In the genomic region with DNA sequence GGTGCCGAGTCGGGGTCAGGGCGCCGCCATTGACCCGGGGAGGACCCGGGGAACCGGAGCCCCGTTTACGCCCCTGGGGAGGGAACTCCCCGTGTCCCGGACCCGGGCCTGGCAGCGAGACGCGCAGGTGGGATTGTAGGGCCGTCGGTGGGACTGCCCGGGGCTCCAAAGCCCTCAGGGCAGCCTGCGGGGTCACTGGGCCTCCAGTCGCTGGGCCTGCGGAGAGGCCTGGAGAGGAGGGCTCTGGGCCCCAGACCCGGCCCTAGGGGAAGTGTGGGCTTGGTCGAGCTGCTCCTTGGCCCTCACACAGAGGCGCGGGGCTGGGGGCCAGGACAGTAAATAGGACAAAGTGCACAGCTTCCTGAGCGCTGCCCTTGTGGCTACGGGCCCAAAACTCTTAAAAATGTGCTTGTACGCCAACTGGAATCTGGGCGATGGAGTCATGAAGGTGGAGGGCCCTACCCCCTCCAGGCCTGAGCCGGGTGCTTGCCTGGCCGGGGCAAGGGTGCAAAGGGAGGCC, we compare ENCODE assay signal across 9 cellular contexts. TPM values are rescaled to one million over a fixed set of nuclear protein-coding genes. Genes with fewer than 3 reads are reported as not detected.
DNase-seq lines count a peak whose midpoint lies in the region; ATAC-seq, FAIRE-seq and TF ChIP-seq lines count a peak whose summit lies in the region.
"Had no signal": no experiment of that assay in that cellular context is flagged by ENCODE, and none has a peak within 500 bp of the region (broad histone marks: within the 10 kb centered on the region; RNA-seq: fewer than 3 reads in every experiment).

No MANE protein-coding gene starts in this region.

- H3K27me3 ChIP-seq in bronchial epithelial cell (ENCODE audit: control insufficient read depth, insufficient read depth, low read length) (no peaks in the 10 kb centered on the region), lung (ENCODE audit: control insufficient read depth, insufficient read depth) (no peaks in the 10 kb centered on the region), vagina (no peaks in the 10 kb centered on the region)

- H3K27ac ChIP-seq in lung (ENCODE audit: low read depth in 1 of 2, low read length in 1 of 2) (peak overlapping the region; percentile 94 to 97), vagina (peak overlapping the region; percentile 53)

- no peak for TF ChIP-seq CTCF in bronchial epithelial cell (IDR thresholded peaks at IDR 0.05; ENCODE audit: insufficient read depth, low read length, severe bottlenecking)
- TF ChIP-seq CTCF in lung (IDR thresholded peaks at IDR 0.05; ENCODE audit: control extremely low read depth, extremely low read depth) = no peak
- no peak for TF ChIP-seq CTCF in vagina (IDR thresholded peaks at IDR 0.05)

- no peak for FAIRE-seq in bronchial epithelial cell (lab: Jason Lieb, UNC)

- TF ChIP-seq POLR2A in vagina (IDR thresholded peaks at IDR 0.05) = no peak

- H3K27me3 Mint-ChIP-seq in activated naive CD8-positive, alpha-beta T cell = peaks cover 4% of the 10 kb centered on the region
- H3K27me3 Mint-ChIP-seq in activated naive CD8-positive, alpha-beta T cell treated with anti-CD3 and anti-CD28 coated beads for 36 hours = peaks cover 30% of the 10 kb centered on the region

- peaks cover 10% of the 10 kb centered on the region for H3K4me1 Mint-ChIP-seq in activated naive CD8-positive, alpha-beta T cell (ENCODE audit: low read depth)
- H3K4me1 Mint-ChIP-seq in activated naive CD8-positive, alpha-beta T cell treated with anti-CD3 and anti-CD28 coated beads for 36 hours = peaks cover 8% of the 10 kb centered on the region

- H3K4me1 ChIP-seq in lung (ENCODE audit: control insufficient read depth in 2 of 2, insufficient read depth in 2 of 2, low read length in 2 of 2) = peaks cover 6 to 13% of the 10 kb centered on the region in 2 donors
- peaks cover 19% of the 10 kb centered on the region for H3K4me1 ChIP-seq in vagina

- H3K36me3 ChIP-seq in bronchial epithelial cell (ENCODE audit: control insufficient read depth, insufficient read depth, low read length) (no peaks in the 10 kb centered on the region), lung (ENCODE audit: control insufficient read depth in 2 of 2, insufficient read depth in 2 of 2, low read length in 2 of 2) (peaks cover 0 to 4% of the 10 kb centered on the region in 2 donors), vagina (no peaks in the 10 kb centered on the region)

- H3K36me3 Mint-ChIP-seq in activated naive CD8-positive, alpha-beta T cell = no peaks in the 10 kb centered on the region
- H3K36me3 Mint-ChIP-seq in activated naive CD8-positive, alpha-beta T cell treated with anti-CD3 and anti-CD28 coated beads for 36 hours = peaks cover 1% of the 10 kb centered on the region

- no peak overlapping the region for H3K27ac Mint-ChIP-seq in activated naive CD8-positive, alpha-beta T cell
- H3K27ac Mint-ChIP-seq in activated naive CD8-positive, alpha-beta T cell treated with anti-CD3 and anti-CD28 coated beads for 36 hours = no peak overlapping the region

- ATAC-seq in lung (ENCODE audit: insufficient read depth, low FRiP score) = peak; percentile 29

- WGBS in lung, 2 donors = 24 to 29% methylated on average over 30 to 31 of the region's 31 CpGs

- no peaks in the 10 kb centered on the region for H3K9me3 Mint-ChIP-seq in activated naive CD8-positive, alpha-beta T cell (ENCODE audit: low read depth)
- H3K9me3 Mint-ChIP-seq in activated naive CD8-positive, alpha-beta T cell treated with anti-CD3 and anti-CD28 coated beads for 36 hours = peaks cover 6% of the 10 kb centered on the region

- H3K9me3 ChIP-seq in lung (ENCODE audit: control insufficient read depth in 2 of 2, insufficient read depth in 1 of 2, low read length in 1 of 2) (peaks cover 0 to 2% of the 10 kb centered on the region in 2 donors), vagina (no peaks in the 10 kb centered on the region)

- intact Hi-C loops in vagina (cut with DNase I) = loop anchor here (5.0 kb wide), 1 partner anchor 131 kb away; the partner anchor contains the start of gene USP6NL

- peak overlapping the region; percentile 62 for H3K4me3 ChIP-seq in bronchial epithelial cell (ENCODE audit: low read depth, low read length)
- peak overlapping the region; percentile 72 for H3K4me3 ChIP-seq in lung
- peak overlapping the region; percentile 53 to 77 for H3K4me3 ChIP-seq in vagina

- no peak for DNase-seq in activated naive CD8-positive, alpha-beta T cell treated with anti-CD3 and anti-CD28 coated beads for 36 hours
- DNase-seq in bronchial epithelial cell (ENCODE audit: low read depth) = no peak
- DNase-seq in lung (ENCODE audit: low spot score) = peak; percentile 40
- no peak for DNase-seq in vagina (ENCODE audit: extremely low spot score in 2 of 2)
- no peak for DNase-seq in GDM1 (lab: John Stamatoyannopoulos, UW)
- no peak for DNase-seq in COLO829 (ENCODE audit: low spot score)
- no peak for DNase-seq in cerebellum (ENCODE audit: low spot score)
- DNase-seq: DND-41 had no signal

- peak overlapping the region; percentile 70 for H3K4me3 Mint-ChIP-seq in activated naive CD8-positive, alpha-beta T cell
- no peak overlapping the region for H3K4me3 Mint-ChIP-seq in activated naive CD8-positive, alpha-beta T cell treated with anti-CD3 and anti-CD28 coated beads for 36 hours

RNA-seq across cellular contexts. Expression of gene ECHDC3, which starts 0.7 kb away (rescaled TPM):
- 1 to 10 TPM; 1.9 to 2.0 TPM for total RNA-seq in activated naive CD8-positive, alpha-beta T cell treated with anti-CD3 and anti-CD28 coated beads for 36 hours
- 1.6 and 10.0 TPM in 2 replicates for total RNA-seq in bronchial epithelial cell
- 10 to 100 TPM; 24.9 to 37.9 TPM for total RNA-seq in lung
- 10 to 100 TPM; 14.2 to 48.3 TPM for polyA plus RNA-seq in lung
- total RNA-seq in vagina = 44.2 TPM
- total RNA-seq in cerebellum = 1.3 TPM
